Comparison of ENCODE assay signal across 1 cellular context in the genomic region with DNA sequence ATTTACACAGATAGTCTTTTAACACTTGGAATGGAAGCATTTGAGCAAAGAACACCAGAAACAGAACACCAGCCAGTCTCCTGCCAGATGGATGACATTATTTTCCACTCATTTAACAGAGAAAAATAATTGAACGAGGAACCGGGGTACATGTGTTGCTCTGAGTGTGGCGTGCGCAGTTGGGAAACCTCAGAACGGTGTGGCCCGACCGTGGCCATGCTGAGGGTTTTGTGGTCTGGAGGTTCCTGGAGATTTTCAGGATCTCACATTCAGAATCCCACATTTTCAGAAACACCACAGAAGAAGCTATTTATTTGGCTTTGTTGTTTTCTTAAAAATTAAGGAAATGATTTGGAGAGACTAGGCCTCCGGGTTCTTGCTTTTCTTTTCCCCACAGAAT.
TF ChIP-seq lines count a peak whose summit lies in the region.

No MANE protein-coding gene starts in this region.

TF ChIP-seq in GM23338, 12 proteins besides CTCF, POLR2A, EP300 and RAD21 (continued from another document):
- TF ChIP-seq, protein P1, sequence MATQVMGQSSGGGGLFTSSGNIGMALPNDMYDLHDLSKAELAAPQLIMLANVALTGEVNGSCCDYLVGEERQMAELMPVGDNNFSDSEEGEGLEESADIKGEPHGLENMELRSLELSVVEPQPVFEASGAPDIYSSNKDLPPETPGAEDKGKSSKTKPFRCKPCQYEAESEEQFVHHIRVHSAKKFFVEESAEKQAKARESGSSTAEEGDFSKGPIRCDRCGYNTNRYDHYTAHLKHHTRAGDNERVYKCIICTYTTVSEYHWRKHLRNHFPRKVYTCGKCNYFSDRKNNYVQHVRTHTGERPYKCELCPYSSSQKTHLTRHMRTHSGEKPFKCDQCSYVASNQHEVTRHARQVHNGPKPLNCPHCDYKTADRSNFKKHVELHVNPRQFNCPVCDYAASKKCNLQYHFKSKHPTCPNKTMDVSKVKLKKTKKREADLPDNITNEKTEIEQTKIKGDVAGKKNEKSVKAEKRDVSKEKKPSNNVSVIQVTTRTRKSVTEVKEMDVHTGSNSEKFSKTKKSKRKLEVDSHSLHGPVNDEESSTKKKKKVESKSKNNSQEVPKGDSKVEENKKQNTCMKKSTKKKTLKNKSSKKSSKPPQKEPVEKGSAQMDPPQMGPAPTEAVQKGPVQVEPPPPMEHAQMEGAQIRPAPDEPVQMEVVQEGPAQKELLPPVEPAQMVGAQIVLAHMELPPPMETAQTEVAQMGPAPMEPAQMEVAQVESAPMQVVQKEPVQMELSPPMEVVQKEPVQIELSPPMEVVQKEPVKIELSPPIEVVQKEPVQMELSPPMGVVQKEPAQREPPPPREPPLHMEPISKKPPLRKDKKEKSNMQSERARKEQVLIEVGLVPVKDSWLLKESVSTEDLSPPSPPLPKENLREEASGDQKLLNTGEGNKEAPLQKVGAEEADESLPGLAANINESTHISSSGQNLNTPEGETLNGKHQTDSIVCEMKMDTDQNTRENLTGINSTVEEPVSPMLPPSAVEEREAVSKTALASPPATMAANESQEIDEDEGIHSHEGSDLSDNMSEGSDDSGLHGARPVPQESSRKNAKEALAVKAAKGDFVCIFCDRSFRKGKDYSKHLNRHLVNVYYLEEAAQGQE (IDR thresholded peaks at IDR 0.05; ENCODE audit: unreplicated experiment), result no peak
- TF ChIP-seq EZH2 (IDR thresholded peaks at IDR 0.05; ENCODE audit: low read depth, unreplicated experiment), result no peak
